13 cellular contexts compared by ENCODE assay signal in genomic region chr1:11355594-11356467, GRCh38.
DNase-seq lines count a peak whose midpoint lies in the region; ATAC-seq and TF ChIP-seq lines count a peak whose summit lies in the region.
"Had no signal": no experiment of that assay in that cellular context is flagged by ENCODE, and none has a peak within 500 bp of the region (broad histone marks: within the 10 kb centered on the region; RNA-seq: fewer than 3 reads in every experiment).

No MANE protein-coding gene starts in this region.

- H3K27ac Mint-ChIP-seq in T-helper 17 cell, result peak overlapping the region; percentile 14
- H3K27ac Mint-ChIP-seq: activated CD4-positive, alpha-beta T cell treated with anti-CD3 and anti-CD28 coated beads, Interleukin-2, amount 10 ng/mL, durations not matched to agents 7 days and 5 days; activated T-helper 2 cell treated with anti-CD3 and anti-CD28 coated beads, Interferon-gamma antibody, Interleukin-2, Interleukin-4, amounts not matched to agents 10 μg/mL and 5 μg/mL and 100 μg/mL, durations not matched to agents 14 hours and 24 hours and 36 hours had no signal

- H3K4me3 ChIP-seq in Loucy (ENCODE audit: low read length, poor library complexity, severe bottlenecking), result no peak overlapping the region
- H3K4me3 ChIP-seq: esophagus muscularis mucosa had no signal

- H3K36me3 Mint-ChIP-seq in T-helper 17 cell (ENCODE audit: low read depth), result no peaks in the 10 kb centered on the region

- no peak overlapping the region for H3K4me3 Mint-ChIP-seq in T-helper 17 cell
- H3K4me3 Mint-ChIP-seq: activated CD4-positive, alpha-beta T cell treated with anti-CD3 and anti-CD28 coated beads, Interleukin-2, amount 10 ng/mL, durations not matched to agents 7 days and 5 days had no signal

- H3F3A ChIP-seq in Loucy (ENCODE audit: low read depth), result no peaks in the 10 kb centered on the region

- no peaks in the 10 kb centered on the region for H3K36me3 ChIP-seq in Loucy (ENCODE audit: insufficient read depth, low read length)
- H3K36me3 ChIP-seq: esophagus muscularis mucosa had no signal

- H3K9ac ChIP-seq in Loucy (ENCODE audit: low read depth, low read length, poor library complexity, severe bottlenecking), result no peak overlapping the region

- H2AFZ ChIP-seq in Loucy (ENCODE audit: low read length), result peak overlapping the region; percentile 63; the same call in 1 of the 2 replicates

- no peaks in the 10 kb centered on the region for H3K9me3 ChIP-seq in Loucy (ENCODE audit: insufficient read depth, low read depth, low read length)
- H3K9me3 ChIP-seq in T-helper 17 cell (ENCODE audit: control insufficient read depth, low read length, poor library complexity, severe bottlenecking), result no peaks in the 10 kb centered on the region

- no peak for TF ChIP-seq CTCF in Loucy (conservative IDR thresholded peaks at IDR 0.05; ENCODE audit: low read length)

- DNase-seq in Ammon's horn (ENCODE audit: low spot score) (peak; percentile 86), T-helper 17 cell (no peak), iPS-NIHi11 (ENCODE audit: low spot score) (peak; percentile 65), NOMO-1 treated with dmso at 0.1 percent for 144 hours (lab: John Stamatoyannopoulos, UW; ENCODE audit: unreplicated experiment) (no peak), foreskin melanocyte (no peak), MV-4-11 (lab: John Stamatoyannopoulos, UW) (no peak)
- DNase-seq: activated CD4-positive, alpha-beta T cell treated with anti-CD3 and anti-CD28 coated beads, Interleukin-2, amount 10 ng/mL, durations not matched to agents 7 days and 5 days; naive B cell; stimulated activated CD8-positive, alpha-beta memory T cell treated with anti-CD3 and anti-CD28 coated beads, Interleukin-4, amount 100 ng/mL, for 48 hours had no signal

- ATAC-seq in T-helper 17 cell (no peak), HG03039 (IDR thresholded peaks at IDR 0.05; ENCODE audit: unreplicated experiment) (no peak)

- H3K27me3 Mint-ChIP-seq in T-helper 17 cell, result peaks cover 39% of the 10 kb centered on the region

- H3K79me2 ChIP-seq in Loucy (ENCODE audit: insufficient read depth, low read length), result no peaks in the 10 kb centered on the region

- no peaks in the 10 kb centered on the region for H3K9me2 ChIP-seq in Loucy (replicated peaks; ENCODE audit: low read depth, low read length)

- no peaks in the 10 kb centered on the region for H3K27me3 ChIP-seq in Loucy (ENCODE audit: insufficient read depth, low read length, poor library complexity, severe bottlenecking)

- H4K20me1 ChIP-seq in Loucy (ENCODE audit: insufficient read depth, low read length, poor library complexity, severe bottlenecking), result no peaks in the 10 kb centered on the region

- peaks cover 6% of the 10 kb centered on the region for H3K4me1 Mint-ChIP-seq in T-helper 17 cell

- peak overlapping the region; percentile 49 for H3K4me2 ChIP-seq in Loucy (ENCODE audit: low read depth, low read length, poor library complexity, severe bottlenecking)

- H3K4me1 ChIP-seq in Loucy (ENCODE audit: insufficient read depth, low read length, poor library complexity, severe bottlenecking), result peaks cover 37% of the 10 kb centered on the region
- H3K4me1 ChIP-seq: esophagus muscularis mucosa had no signal

Comparison
In these comparisons a context has a peak if more than half of its experiments do, and no peak if none do; other contexts are left out.
1. DNase-seq: peak in Ammon's horn (single experiment) and iPS-NIHi11 (single experiment); none in T-helper 17 cell (0 of 3), NOMO-1 treated with dmso at 0.1 percent for 144 hours (single experiment), foreskin melanocyte (single experiment) and MV-4-11 (single experiment).